In genomic region chr14:104949406-104949955, GRCh38 we compare ENCODE assay signal across 8 cellular contexts. TPM values are rescaled to one million over a fixed set of nuclear protein-coding genes. Genes with fewer than 3 reads are reported as not detected.
"Had no signal": no experiment of that assay in that cellular context is flagged by ENCODE, and none has a peak within 500 bp of the region (broad histone marks: within the 10 kb centered on the region; RNA-seq: fewer than 3 reads in every experiment).

No MANE protein-coding gene starts in this region.

RNA-seq across cellular contexts. Expression of gene PLD4, which starts 24.8 kb away (rescaled TPM):
- total RNA-seq: activated CD4-positive, alpha-beta memory T cell treated with anti-CD3 and anti-CD28 coated beads, Interleukin-2, amount 10 ng/mL, durations not matched to agents 7 days and 5 days; activated CD4-positive, alpha-beta T cell treated with anti-CD3 and anti-CD28 coated beads for 36 hours; activated CD4-positive, alpha-beta T cell treated with anti-CD3 and anti-CD28 coated beads, Interleukin-2, amount 10 ng/mL, durations not matched to agents 7 days and 5 days; activated CD8-positive, alpha-beta memory T cell treated with anti-CD3 and anti-CD28 coated beads, Interleukin-2, amount 10 ng/mL, durations not matched to agents 7 days and 5 days; activated CD8-positive, alpha-beta T cell treated with anti-CD3 and anti-CD28 coated beads, Interleukin-2, amount 10 ng/mL, durations not matched to agents 7 days and 5 days; ascending aorta; bronchial epithelial cell had no signal

RNA-seq across cellular contexts. Expression of gene AHNAK2, which starts 28.7 kb away (rescaled TPM):
- total RNA-seq: activated CD4-positive, alpha-beta memory T cell treated with anti-CD3 and anti-CD28 coated beads, Interleukin-2, amount 10 ng/mL, durations not matched to agents 7 days and 5 days; activated CD4-positive, alpha-beta T cell treated with anti-CD3 and anti-CD28 coated beads, Interleukin-2, amount 10 ng/mL, durations not matched to agents 7 days and 5 days; activated CD8-positive, alpha-beta memory T cell treated with anti-CD3 and anti-CD28 coated beads, Interleukin-2, amount 10 ng/mL, durations not matched to agents 7 days and 5 days; activated CD8-positive, alpha-beta T cell treated with anti-CD3 and anti-CD28 coated beads, Interleukin-2, amount 10 ng/mL, durations not matched to agents 7 days and 5 days; T-helper 17 cell had no signal
